In genomic region chr1:52159033-52159789, GRCh38 we compare ENCODE assay signal across 13 cellular contexts. TPM values are rescaled to one million over a fixed set of nuclear protein-coding genes. Genes with fewer than 3 reads are reported as not detected.
DNase-seq lines count a peak whose midpoint lies in the region.
"Had no signal": no experiment of that assay in that cellular context is flagged by ENCODE, and none has a peak within 500 bp of the region (broad histone marks: within the 10 kb centered on the region; RNA-seq: fewer than 3 reads in every experiment).

No MANE protein-coding gene starts in this region.

- peaks cover 7 to 14% of the 10 kb centered on the region in 2 donors for H3K9me3 ChIP-seq in neuronal stem cell (replicated peaks in 1 of 2; ENCODE audit: control insufficient read depth in 2 of 2, insufficient read depth in 1 of 2, low read depth in 1 of 2, low read length in 2 of 2)
- H3K9me3 ChIP-seq: pancreas had no signal

- peak overlapping the region; percentile 68 for H4K91ac ChIP-seq in neuronal stem cell (ENCODE audit: low read depth, low read length, poor library complexity)

- H2BK12ac ChIP-seq in neuronal stem cell (ENCODE audit: low read length) = no peak overlapping the region

- H2BK15ac ChIP-seq in neuronal stem cell (ENCODE audit: low read length) = no peak overlapping the region

- no peaks in the 10 kb centered on the region for H3K36me3 ChIP-seq in neuronal stem cell (replicated peaks in 1 of 2; ENCODE audit: control insufficient read depth in 2 of 2, insufficient read depth in 2 of 2, low read length in 2 of 2)
- H3K36me3 ChIP-seq: pancreas, SJCRH30 had no signal

- no peak overlapping the region for H3K18ac ChIP-seq in neuronal stem cell (ENCODE audit: low read length)

- H3K27me3 ChIP-seq in neuronal stem cell (ENCODE audit: control insufficient read depth in 3 of 3, insufficient read depth in 3 of 3, low read depth in 1 of 3, low read length in 3 of 3) = no peaks in the 10 kb centered on the region
- H3K27me3 ChIP-seq: pancreas, SJCRH30 had no signal

- H2BK5ac ChIP-seq in neuronal stem cell (ENCODE audit: low read length) = no peak overlapping the region

- no CpG with 5 or more reads among the region's 10 CpGs for WGBS in neuronal stem cell (ENCODE audit: extremely low coverage in 2 of 2, insufficient read length in 2 of 2, insufficient replicate concordance in 1 of 2), 2 donors

- H4K8ac ChIP-seq in neuronal stem cell (ENCODE audit: low read depth, low read length) = no peak overlapping the region

- no peak overlapping the region for H2AK5ac ChIP-seq in neuronal stem cell (ENCODE audit: low read depth, low read length)

- DNase-seq in Daoy (ENCODE audit: low read depth) (peak; percentile 12), M059J (ENCODE audit: low read depth) (peak; percentile 46), dermis blood vessel endothelial cell (peak; percentile 8), neuronal stem cell (ENCODE audit: low spot score) (no peak), NCI-H2171 (lab: John Stamatoyannopoulos, UW) (no peak), NCI-H1105 (lab: John Stamatoyannopoulos, UW) (no peak)
- DNase-seq in activated CD4-positive, CD25-positive, alpha-beta regulatory T cell treated with anti-CD3 and anti-CD28 coated beads, Interleukin-2, amount 50 U/mL, for 72 hours = no peak
- DNase-seq: activated CD8-positive, alpha-beta T cell treated with anti-CD3 and anti-CD28 coated beads, Interleukin-2, amount 10 ng/mL, durations not matched to agents 7 days and 5 days; aorta; NCI-H2081 treated with DMSO at 0.1 percent for 48 hours; pancreas; SJCRH30; stimulated activated CD4-positive, alpha-beta T cell treated with anti-CD3 and anti-CD28 coated beads, Interleukin-15, amount 100 ng/mL, for 24 hours had no signal

- H3K4me1 ChIP-seq in neuronal stem cell (ENCODE audit: control insufficient read depth in 2 of 2, insufficient read depth in 1 of 2, low read depth in 1 of 2, low read length in 2 of 2) = no peaks in the 10 kb centered on the region
- H3K4me1 ChIP-seq: pancreas, SJCRH30 had no signal

- no peak overlapping the region for H3K4me2 ChIP-seq in neuronal stem cell (ENCODE audit: insufficient read depth, low read length, poor library complexity, severe bottlenecking)

- no peak overlapping the region for H2AFZ ChIP-seq in neuronal stem cell (ENCODE audit: low read length)

- H3K4me3 ChIP-seq in neuronal stem cell (ENCODE audit: low read length in 2 of 2) = no peak overlapping the region
- H3K4me3 ChIP-seq: pancreas, SJCRH30 had no signal

- H3K14ac ChIP-seq in neuronal stem cell (ENCODE audit: low read length) = no peak overlapping the region

- no peak overlapping the region for H3K23ac ChIP-seq in neuronal stem cell (ENCODE audit: low read depth, low read length, poor library complexity)

- no peak overlapping the region for H2BK120ac ChIP-seq in neuronal stem cell (ENCODE audit: low read depth, low read length)

- H3K4ac ChIP-seq in neuronal stem cell (ENCODE audit: low read length) = no peak overlapping the region

- H3K27ac ChIP-seq in neuronal stem cell (replicated peaks; ENCODE audit: low read length) = no peak overlapping the region
- H3K27ac ChIP-seq: pancreas, SJCRH30 had no signal

- H3K9ac ChIP-seq in neuronal stem cell (ENCODE audit: low read depth, low read length, poor library complexity) = no peak overlapping the region

- H3K79me1 ChIP-seq in neuronal stem cell (ENCODE audit: low read depth, low read length) = peaks cover 1% of the 10 kb centered on the region

RNA-seq across cellular contexts. Expression of gene ZFYVE9, which starts 17.3 kb away (rescaled TPM):
- 11.8 and 15.3 TPM in 2 replicates for total RNA-seq in Daoy (2014; rRNA removed; shearing (Covaris generic))
- total RNA-seq in M059J (2014; rRNA removed; shearing (Covaris generic)) = 9.2 and 13.5 TPM in 2 replicates
- 39.2 and 49.4 TPM in 2 replicates for total RNA-seq in dermis blood vessel endothelial cell
- polyA plus RNA-seq in neuronal stem cell (2013, experiment 1 of 2) = 12.9 TPM
- polyA plus RNA-seq in neuronal stem cell (2013, experiment 2 of 2) = 12.8 TPM

Comparison
In these comparisons a context has a peak if more than half of its experiments do, and no peak if none do; other contexts are left out.
1. DNase-seq: peak in Daoy (single experiment), M059J (single experiment) and dermis blood vessel endothelial cell (single experiment); none in neuronal stem cell (single experiment), NCI-H2171 (single experiment), NCI-H1105 (single experiment) and activated CD4-positive, CD25-positive, alpha-beta regulatory T cell treated with anti-CD3 and anti-CD28 coated beads, Interleukin-2, amount 50 U/mL, for 72 hours (single experiment).